23 cellular contexts compared by ENCODE assay signal in genomic region chr9:120779227-120779626, GRCh38. TPM values are rescaled to one million over a fixed set of nuclear protein-coding genes. Genes with fewer than 3 reads are reported as not detected.
DNase-seq lines count a peak whose midpoint lies in the region; ATAC-seq and TF ChIP-seq lines count a peak whose summit lies in the region.
"Had no signal": no experiment of that assay in that cellular context is flagged by ENCODE, and none has a peak within 500 bp of the region (broad histone marks: within the 10 kb centered on the region; RNA-seq: fewer than 3 reads in every experiment).

No MANE protein-coding gene starts in this region.

- peaks cover 0 to 4% of the 10 kb centered on the region in 2 donors for H3K9me3 Mint-ChIP-seq in activated naive CD4-positive, alpha-beta T cell treated with anti-CD3 and anti-CD28 coated beads, Interleukin-2, amount 50 U/mL, for 72 hours
- H3K9me3 Mint-ChIP-seq: HFFc6 had no signal

- H3K27me3 ChIP-seq in neutrophil, result no peaks in the 10 kb centered on the region

- peaks cover 0 to 32% of the 10 kb centered on the region in 2 donors for H3K36me3 Mint-ChIP-seq in activated naive CD4-positive, alpha-beta T cell treated with anti-CD3 and anti-CD28 coated beads, Interleukin-2, amount 50 U/mL, for 72 hours

- H3K36me3 ChIP-seq in neutrophil, result peaks cover 36% of the 10 kb centered on the region

- H3K27ac Mint-ChIP-seq in activated naive CD4-positive, alpha-beta T cell treated with anti-CD3 and anti-CD28 coated beads, Interleukin-2, amount 50 U/mL, for 72 hours, result no peak overlapping the region
- H3K27ac Mint-ChIP-seq: HFFc6 had no signal

- H3K9me3 ChIP-seq in neutrophil, result no peaks in the 10 kb centered on the region

- H3K27ac ChIP-seq in epithelial cell of prostate (peak overlapping the region; percentile 40), neutrophil (peak overlapping the region; percentile 78)

- peak; percentile 26 to 31 for ATAC-seq in activated naive CD4-positive, alpha-beta T cell treated with anti-CD3 and anti-CD28 coated beads, Interleukin-2, amount 50 U/mL, for 72 hours

- H3K4me1 ChIP-seq in neutrophil (ENCODE audit: control insufficient read depth in 1 of 2, insufficient read depth in 1 of 2, low read depth in 1 of 2, low read length in 1 of 2), result peaks cover 48 to 51% of the 10 kb centered on the region in 2 experiments

- no peak overlapping the region for H3K4me3 ChIP-seq in neutrophil (ENCODE audit: low read depth in 1 of 2, low read length in 1 of 2)

- no peak for DNase-seq in activated naive CD4-positive, alpha-beta T cell treated with anti-CD3 and anti-CD28 coated beads, Interleukin-2, amount 50 U/mL, for 72 hours (ENCODE audit: low spot score in 2 of 2)
- no peak for DNase-seq in activated naive CD4-positive, alpha-beta T cell (lab: John Stamatoyannopoulos, UW)
- DNase-seq in epithelial cell of prostate (ENCODE audit: low read depth, low spot score) (no peak), glomerular visceral epithelial cell (ENCODE audit: extremely low spot score) (no peak), AG08395 (ENCODE audit: low spot score) (no peak), retina (no peak)
- DNase-seq: ACHN, AML-193, DMS 273 treated with DMSO at 0.1 percent for 48 hours, DND-41, H7, HFFc6, KG1, MV-4-11, NCI-H1417, NCI-H187, NCI-H2107, NCI-H2227 treated with DMSO at 0.1 percent for 48 hours, NCI-H510A treated with DMSO at 0.1 percent for 48 hours, NCI-H82, OCI-M1, SHP77 treated with DMSO at 0.1 percent for 48 hours had no signal

- no peak for TF ChIP-seq CTCF in neutrophil (IDR thresholded peaks at IDR 0.05)

RNA-seq across cellular contexts. Expression of gene FBXW2, which starts 14.0 kb away (rescaled TPM):
- total RNA-seq in activated naive CD4-positive, alpha-beta T cell treated with anti-CD3 and anti-CD28 coated beads, Interleukin-2, amount 50 U/mL, for 72 hours, result 10 to 100 TPM; 69.9 to 70.2 TPM
